ENCODE assay signal across 1 cellular context in the genomic region with DNA sequence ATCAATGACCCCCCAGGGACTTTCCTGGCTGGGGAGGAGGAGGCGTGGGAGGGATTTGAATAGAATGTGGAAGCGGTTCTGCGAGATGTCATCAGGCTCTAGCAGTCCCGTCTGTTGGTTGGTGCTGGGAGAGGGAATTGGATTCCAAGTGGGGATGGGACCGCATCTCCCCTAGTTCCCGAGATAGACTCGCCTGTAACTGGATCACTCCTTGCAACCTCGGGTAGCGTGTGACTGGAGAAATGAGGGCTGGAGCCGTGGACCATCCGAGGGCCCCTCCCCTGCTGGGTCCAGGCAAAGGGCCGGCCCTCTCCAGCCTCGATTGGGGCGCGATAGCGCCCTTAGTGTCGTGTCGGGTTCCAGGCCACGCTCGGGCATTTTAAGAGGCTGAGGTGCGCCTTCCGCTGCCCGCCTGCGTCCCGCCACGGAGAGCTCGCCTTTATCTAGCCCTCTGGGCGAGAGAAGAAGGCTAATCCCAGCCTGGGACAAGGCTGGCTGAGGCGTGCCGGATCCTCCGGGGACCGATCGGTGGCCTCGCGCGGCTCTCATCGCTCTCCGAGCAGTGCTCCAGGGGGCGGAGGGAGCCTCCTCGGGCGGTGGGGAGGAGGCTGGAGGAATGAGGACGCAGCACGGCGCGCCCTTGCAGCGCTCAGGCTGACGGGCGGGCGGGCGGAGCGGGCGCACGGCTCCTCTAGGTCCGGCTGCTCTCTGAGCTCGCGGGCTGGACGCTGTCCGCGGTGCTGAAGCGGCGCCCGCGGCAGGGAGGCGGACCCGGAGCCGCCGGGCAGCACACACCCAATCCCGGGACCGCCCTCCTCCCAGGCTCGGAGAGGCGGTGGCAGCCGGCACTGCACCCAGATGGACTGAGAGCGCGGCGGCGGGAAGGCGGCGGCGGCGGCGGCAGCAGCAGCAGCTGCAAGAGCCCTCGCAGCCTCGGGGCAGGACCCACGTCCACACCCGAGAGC.
TF ChIP-seq lines count a peak whose summit lies in the region.

No MANE protein-coding gene starts in this region.

TF ChIP-seq in HepG2, 621 proteins besides CTCF, POLR2A, EP300 and RAD21 (continued from another document and continues in another):
- TF ChIP-seq TFAP4 (IDR thresholded peaks at IDR 0.05; ENCODE audit: borderline replicate concordance, low read depth) (peak; percentile 42; the same call in 1 of the 2 replicates), ZSCAN29 (CRISPR knock-in tag; conservative IDR thresholded peaks at IDR 0.05) (peak; percentile 68; the same call in 1 of the 2 replicates), ATRX (CRISPR knock-in tag; IDR thresholded peaks at IDR 0.05; ENCODE audit: borderline replicate concordance) (no peak), MED8 (CRISPR knock-in tag; IDR thresholded peaks at IDR 0.05; ENCODE audit: insufficient replicate concordance) (no peak), ZNF501 (CRISPR knock-in tag; IDR thresholded peaks at IDR 0.05) (peak; percentile 69; the same call in 1 of the 2 replicates), ZNF407 (CRISPR knock-in tag; IDR thresholded peaks at IDR 0.05; ENCODE audit: not compliant biosample characterization) (peak; percentile 95), NKX3-1 (CRISPR knock-in tag; IDR thresholded peaks at IDR 0.05) (peak; percentile 99), HNRNPLL (IDR thresholded peaks at IDR 0.05; ENCODE audit: low read depth, low read length, poor library complexity, severe bottlenecking) (peak; percentile 88), ZKSCAN8 (CRISPR knock-in tag; IDR thresholded peaks at IDR 0.05; ENCODE audit: borderline replicate concordance) (peak; percentile 91), RFXANK (CRISPR knock-in tag; IDR thresholded peaks at IDR 0.05) (peak; percentile 91; the same call in 1 of the 2 replicates), SUZ12 (IDR thresholded peaks at IDR 0.05; ENCODE audit: low read depth, low read length) (no peak), RNF2 (conservative IDR thresholded peaks at IDR 0.05; ENCODE audit: low read depth) (peak; percentile 69; the same call in 1 of the 2 replicates), CAMTA2 (CRISPR knock-in tag; IDR thresholded peaks at IDR 0.05; ENCODE audit: borderline replicate concordance) (peak; percentile 98), ZEB1 (IDR thresholded peaks at IDR 0.05; ENCODE audit: insufficient replicate concordance, low read depth) (no peak), ZNF160 (CRISPR knock-in tag; IDR thresholded peaks at IDR 0.05) (peak; percentile 97), NFYC (CRISPR knock-in tag; IDR thresholded peaks at IDR 0.05) (peak; percentile 61; the same call in 1 of the 2 replicates), NR3C1 (CRISPR knock-in tag; IDR thresholded peaks at IDR 0.05) (no peak), ZNF430 (CRISPR knock-in tag; IDR thresholded peaks at IDR 0.05) (peak; percentile 100), ZNF607 (CRISPR knock-in tag; IDR thresholded peaks at IDR 0.05; ENCODE audit: borderline replicate concordance) (peak; percentile 99), JDP2 (CRISPR knock-in tag; IDR thresholded peaks at IDR 0.05; ENCODE audit: borderline replicate concordance) (peak; percentile 80; the same call in 1 of the 2 replicates), CENPX (CRISPR knock-in tag; IDR thresholded peaks at IDR 0.05) (no peak), ZNF34 (CRISPR knock-in tag; IDR thresholded peaks at IDR 0.05; ENCODE audit: borderline replicate concordance) (no peak), FUBP1 (CRISPR knock-in tag; IDR thresholded peaks at IDR 0.05; ENCODE audit: borderline replicate concordance) (no peak)
- TF ChIP-seq, protein P1, sequence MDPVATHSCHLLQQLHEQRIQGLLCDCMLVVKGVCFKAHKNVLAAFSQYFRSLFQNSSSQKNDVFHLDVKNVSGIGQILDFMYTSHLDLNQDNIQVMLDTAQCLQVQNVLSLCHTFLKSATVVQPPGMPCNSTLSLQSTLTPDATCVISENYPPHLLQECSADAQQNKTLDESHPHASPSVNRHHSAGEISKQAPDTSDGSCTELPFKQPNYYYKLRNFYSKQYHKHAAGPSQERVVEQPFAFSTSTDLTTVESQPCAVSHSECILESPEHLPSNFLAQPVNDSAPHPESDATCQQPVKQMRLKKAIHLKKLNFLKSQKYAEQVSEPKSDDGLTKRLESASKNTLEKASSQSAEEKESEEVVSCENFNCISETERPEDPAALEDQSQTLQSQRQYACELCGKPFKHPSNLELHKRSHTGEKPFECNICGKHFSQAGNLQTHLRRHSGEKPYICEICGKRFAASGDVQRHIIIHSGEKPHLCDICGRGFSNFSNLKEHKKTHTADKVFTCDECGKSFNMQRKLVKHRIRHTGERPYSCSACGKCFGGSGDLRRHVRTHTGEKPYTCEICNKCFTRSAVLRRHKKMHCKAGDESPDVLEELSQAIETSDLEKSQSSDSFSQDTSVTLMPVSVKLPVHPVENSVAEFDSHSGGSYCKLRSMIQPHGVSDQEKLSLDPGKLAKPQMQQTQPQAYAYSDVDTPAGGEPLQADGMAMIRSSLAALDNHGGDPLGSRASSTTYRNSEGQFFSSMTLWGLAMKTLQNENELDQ (CRISPR knock-in tag; IDR thresholded peaks at IDR 0.05; ENCODE audit: borderline replicate concordance): peak; percentile 98
- TF ChIP-seq, protein P2, sequence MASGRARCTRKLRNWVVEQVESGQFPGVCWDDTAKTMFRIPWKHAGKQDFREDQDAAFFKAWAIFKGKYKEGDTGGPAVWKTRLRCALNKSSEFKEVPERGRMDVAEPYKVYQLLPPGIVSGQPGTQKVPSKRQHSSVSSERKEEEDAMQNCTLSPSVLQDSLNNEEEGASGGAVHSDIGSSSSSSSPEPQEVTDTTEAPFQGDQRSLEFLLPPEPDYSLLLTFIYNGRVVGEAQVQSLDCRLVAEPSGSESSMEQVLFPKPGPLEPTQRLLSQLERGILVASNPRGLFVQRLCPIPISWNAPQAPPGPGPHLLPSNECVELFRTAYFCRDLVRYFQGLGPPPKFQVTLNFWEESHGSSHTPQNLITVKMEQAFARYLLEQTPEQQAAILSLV (CRISPR knock-in tag; IDR thresholded peaks at IDR 0.05; ENCODE audit: borderline replicate concordance): peak; percentile 99
- TF ChIP-seq, protein P3, sequence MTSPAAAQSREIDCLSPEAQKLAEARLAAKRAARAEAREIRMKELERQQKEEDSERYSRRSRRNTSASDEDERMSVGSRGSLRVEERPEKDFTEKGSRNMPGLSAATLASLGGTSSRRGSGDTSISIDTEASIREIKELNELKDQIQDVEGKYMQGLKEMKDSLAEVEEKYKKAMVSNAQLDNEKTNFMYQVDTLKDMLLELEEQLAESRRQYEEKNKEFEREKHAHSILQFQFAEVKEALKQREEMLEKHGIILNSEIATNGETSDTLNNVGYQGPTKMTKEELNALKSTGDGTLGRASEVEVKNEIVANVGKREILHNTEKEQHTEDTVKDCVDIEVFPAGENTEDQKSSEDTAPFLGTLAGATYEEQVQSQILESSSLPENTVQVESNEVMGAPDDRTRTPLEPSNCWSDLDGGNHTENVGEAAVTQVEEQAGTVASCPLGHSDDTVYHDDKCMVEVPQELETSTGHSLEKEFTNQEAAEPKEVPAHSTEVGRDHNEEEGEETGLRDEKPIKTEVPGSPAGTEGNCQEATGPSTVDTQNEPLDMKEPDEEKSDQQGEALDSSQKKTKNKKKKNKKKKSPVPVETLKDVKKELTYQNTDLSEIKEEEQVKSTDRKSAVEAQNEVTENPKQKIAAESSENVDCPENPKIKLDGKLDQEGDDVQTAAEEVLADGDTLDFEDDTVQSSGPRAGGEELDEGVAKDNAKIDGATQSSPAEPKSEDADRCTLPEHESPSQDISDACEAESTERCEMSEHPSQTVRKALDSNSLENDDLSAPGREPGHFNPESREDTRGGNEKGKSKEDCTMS (CRISPR knock-in tag; conservative IDR thresholded peaks at IDR 0.05): peak; percentile 91; the same call in 1 of the 2 replicates
- TF ChIP-seq, protein P4, sequence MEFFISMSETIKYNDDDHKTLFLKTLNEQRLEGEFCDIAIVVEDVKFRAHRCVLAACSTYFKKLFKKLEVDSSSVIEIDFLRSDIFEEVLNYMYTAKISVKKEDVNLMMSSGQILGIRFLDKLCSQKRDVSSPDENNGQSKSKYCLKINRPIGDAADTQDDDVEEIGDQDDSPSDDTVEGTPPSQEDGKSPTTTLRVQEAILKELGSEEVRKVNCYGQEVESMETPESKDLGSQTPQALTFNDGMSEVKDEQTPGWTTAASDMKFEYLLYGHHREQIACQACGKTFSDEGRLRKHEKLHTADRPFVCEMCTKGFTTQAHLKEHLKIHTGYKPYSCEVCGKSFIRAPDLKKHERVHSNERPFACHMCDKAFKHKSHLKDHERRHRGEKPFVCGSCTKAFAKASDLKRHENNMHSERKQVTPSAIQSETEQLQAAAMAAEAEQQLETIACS (CRISPR knock-in tag; IDR thresholded peaks at IDR 0.05): peak; percentile 68
